18 cellular contexts compared by ENCODE assay signal in genomic region chr1:29408831-29409605, GRCh38.
DNase-seq lines count a peak whose midpoint lies in the region; ATAC-seq and TF ChIP-seq lines count a peak whose summit lies in the region.
"Had no signal": no experiment of that assay in that cellular context is flagged by ENCODE, and none has a peak within 500 bp of the region (broad histone marks: within the 10 kb centered on the region; RNA-seq: fewer than 3 reads in every experiment).

No MANE protein-coding gene starts in this region.

- H3K36me3 Mint-ChIP-seq in GM23338 (ENCODE audit: low read depth) = no peaks in the 10 kb centered on the region
- H3K36me3 Mint-ChIP-seq: CD4-positive, CD25-positive, alpha-beta regulatory T cell; CD8-positive, alpha-beta memory T cell had no signal

- DNase-seq in GM23338 (ENCODE audit: low spot score) (no peak), Panc1 (ENCODE audit: low read depth, low spot score) (no peak), islet precursor cell (peak; percentile 45), sigmoid colon (peak; percentile 38), left colon (no peak), NCI-H1694 (lab: John Stamatoyannopoulos, UW) (no peak)
- DNase-seq: ACHN; BE2C; C1 segment of cervical spinal cord; CD4-positive, CD25-positive, alpha-beta regulatory T cell; CD8-positive, alpha-beta memory T cell; COR-L47; DMS 273 treated with DMSO at 0.1 percent for 48 hours; GDM1; GM23248; H7 had no signal

- no peaks in the 10 kb centered on the region for H3K4me1 Mint-ChIP-seq in GM23338
- H3K4me1 Mint-ChIP-seq: CD4-positive, CD25-positive, alpha-beta regulatory T cell; CD8-positive, alpha-beta memory T cell had no signal

- H3K79me2 ChIP-seq in GM23338 (replicated peaks; ENCODE audit: insufficient read depth) = no peaks in the 10 kb centered on the region

- in situ Hi-C loops in Panc1 (cut with HindIII; ENCODE audit: low pct_unique_long_range_greater_than_20kb, low sequenced_read_pairs) = no loop called here

- no peaks in the 10 kb centered on the region for H3K9me3 ChIP-seq in Panc1 (ENCODE audit: control insufficient read depth, insufficient read depth, low read depth, low read length)
- H3K9me3 ChIP-seq in sigmoid colon = no peaks in the 10 kb centered on the region
- H3K9me3 ChIP-seq: BE2C had no signal

- H3K27me3 ChIP-seq in GM23338 (ENCODE audit: insufficient read depth) (no peaks in the 10 kb centered on the region), Panc1 (ENCODE audit: control insufficient read depth, insufficient read depth, low read length) (peaks cover 2% of the 10 kb centered on the region), sigmoid colon (peaks cover 0 to 9% (median 0%) of the 10 kb centered on the region in 3 donors)
- H3K27me3 ChIP-seq: BE2C had no signal

- TF ChIP-seq CTCF in GM23338 (conservative IDR thresholded peaks at IDR 0.05; ENCODE audit: low read depth in 2 of 2) (no peak), Panc1 (IDR thresholded peaks at IDR 0.05) (no peak), sigmoid colon (IDR thresholded peaks at IDR 0.05) (no peak)

- H3K4me1 ChIP-seq in GM23338 (ENCODE audit: insufficient read depth) = no peaks in the 10 kb centered on the region
- no peaks in the 10 kb centered on the region for H3K4me1 ChIP-seq in Panc1 (ENCODE audit: control insufficient read depth, insufficient read depth, low read length)
- no peaks in the 10 kb centered on the region for H3K4me1 ChIP-seq in sigmoid colon
- H3K4me1 ChIP-seq: BE2C had no signal

- no peak overlapping the region for H3K27ac Mint-ChIP-seq in GM23338
- H3K27ac Mint-ChIP-seq: CD4-positive, CD25-positive, alpha-beta regulatory T cell; CD8-positive, alpha-beta memory T cell had no signal

- peaks cover 16% of the 10 kb centered on the region for H3K9me3 Mint-ChIP-seq in GM23338
- H3K9me3 Mint-ChIP-seq: CD4-positive, CD25-positive, alpha-beta regulatory T cell had no signal

- BruUV-seq in Panc1 (replicated peaks; lab: Mats Ljungman, UMichigan) = no TSS peak

- H3K4me3 ChIP-seq in GM23338 = no peak overlapping the region
- no peak overlapping the region for H3K4me3 ChIP-seq in Panc1 (ENCODE audit: low read depth in 2 of 2, low read length in 2 of 2)
- no peak overlapping the region for H3K4me3 ChIP-seq in sigmoid colon
- H3K4me3 ChIP-seq: GM23248 had no signal

- H3K4me3 Mint-ChIP-seq in GM23338 = no peak overlapping the region
- H3K4me3 Mint-ChIP-seq: CD4-positive, CD25-positive, alpha-beta regulatory T cell; CD8-positive, alpha-beta memory T cell had no signal

- H3K4me2 ChIP-seq in GM23338 = no peak overlapping the region

- ATAC-seq in GM23338 = peak; percentile 56; the same call in 2 of the 3 replicates
- 0 out of 2 replicates have a peak, but pooled peaks have one; percentile 30 for ATAC-seq in Panc1
- ATAC-seq in left colon = no peak
- no peak for ATAC-seq in HG03460 (IDR thresholded peaks at IDR 0.05; ENCODE audit: unreplicated experiment)

- CTCF ChIA-PET in Panc1 (lab: Charles Lee) = interaction anchor here (0.7 kb wide), 1 partner anchor 15 kb away, joined by 3 read pairs; no protein-coding TSS in a partner anchor

- no peaks in the 10 kb centered on the region; the same call in 1 of the 2 replicates for H3K36me3 ChIP-seq in GM23338 (ENCODE audit: insufficient read depth)
- H3K36me3 ChIP-seq in Panc1 (ENCODE audit: control insufficient read depth, insufficient read depth, low read length) = no peaks in the 10 kb centered on the region
- no peaks in the 10 kb centered on the region for H3K36me3 ChIP-seq in sigmoid colon
- H3K36me3 ChIP-seq: BE2C had no signal

- intact Hi-C loops in Panc1 (cut with micrococcal nuclease; ENCODE audit: unreplicated experiment) (no loop called here), sigmoid colon (cut with DNase I) (no loop called here), left colon (cut with DNase I, micrococcal nuclease) (no loop called here)

- no peaks in the 10 kb centered on the region for H3K9me2 ChIP-seq in GM23338 (ENCODE audit: insufficient read depth)

- TF ChIP-seq EP300 in sigmoid colon (IDR thresholded peaks at IDR 0.05) = no peak

- no peak overlapping the region for H2AFZ ChIP-seq in GM23338
- H2AFZ ChIP-seq: GM23248 had no signal

- POLR2A ChIA-PET in Panc1 (lab: Charles Lee) = no interaction called here

- no peak overlapping the region for H3K27ac ChIP-seq in GM23338 (ENCODE audit: low read depth)
- H3K27ac ChIP-seq in Panc1 (ENCODE audit: low read length) = no peak overlapping the region
- H3K27ac ChIP-seq in sigmoid colon = no peak overlapping the region
- H3K27ac ChIP-seq: GM23248, HL-60 had no signal

- no peaks in the 10 kb centered on the region for H3F3A ChIP-seq in GM23338 (replicated peaks; ENCODE audit: low read depth)

- WGBS in sigmoid colon, 2 donors = 69 to 72% methylated on average over 8 of the region's 8 CpGs

- no peaks in the 10 kb centered on the region for H4K20me1 ChIP-seq in GM23338 (replicated peaks; ENCODE audit: insufficient read depth)

- TF ChIP-seq POLR2A in sigmoid colon (IDR thresholded peaks at IDR 0.05) = no peak

- peaks cover 4% of the 10 kb centered on the region for H3K27me3 Mint-ChIP-seq in GM23338 (ENCODE audit: insufficient read depth, low read depth, poor library complexity)

TF ChIP-seq in GM23338, 12 proteins besides CTCF, POLR2A, EP300 and RAD21 (continues in another document):
- TF ChIP-seq EZH2phosphoT487 (IDR thresholded peaks at IDR 0.05; ENCODE audit: unreplicated experiment) (no peak), NANOG (IDR thresholded peaks at IDR 0.05; ENCODE audit: borderline replicate concordance) (no peak), REST (IDR thresholded peaks at IDR 0.05; ENCODE audit: unreplicated experiment) (no peak), CREB1 (CRISPR knock-in tag; IDR thresholded peaks at IDR 0.05; ENCODE audit: low read depth) (no peak), ZNF331 (CRISPR knock-in tag; IDR thresholded peaks at IDR 0.05; ENCODE audit: low read depth) (no peak)
- TF ChIP-seq, protein P1, sequence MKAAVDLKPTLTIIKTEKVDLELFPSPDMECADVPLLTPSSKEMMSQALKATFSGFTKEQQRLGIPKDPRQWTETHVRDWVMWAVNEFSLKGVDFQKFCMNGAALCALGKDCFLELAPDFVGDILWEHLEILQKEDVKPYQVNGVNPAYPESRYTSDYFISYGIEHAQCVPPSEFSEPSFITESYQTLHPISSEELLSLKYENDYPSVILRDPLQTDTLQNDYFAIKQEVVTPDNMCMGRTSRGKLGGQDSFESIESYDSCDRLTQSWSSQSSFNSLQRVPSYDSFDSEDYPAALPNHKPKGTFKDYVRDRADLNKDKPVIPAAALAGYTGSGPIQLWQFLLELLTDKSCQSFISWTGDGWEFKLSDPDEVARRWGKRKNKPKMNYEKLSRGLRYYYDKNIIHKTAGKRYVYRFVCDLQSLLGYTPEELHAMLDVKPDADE (IDR thresholded peaks at IDR 0.05) = no peak

Comparison
In these comparisons a context has a peak if more than half of its experiments do, and no peak if none do; other contexts are left out.
1. ATAC-seq: peak in GM23338 (single experiment) and Panc1 (single experiment); none in left colon (single experiment) and HG03460 (single experiment).
2. DNase-seq: peak in islet precursor cell (single experiment) and sigmoid colon (single experiment); none in GM23338 (single experiment), Panc1 (single experiment), left colon (0 of 2) and NCI-H1694 (single experiment).